In the genomic region with DNA sequence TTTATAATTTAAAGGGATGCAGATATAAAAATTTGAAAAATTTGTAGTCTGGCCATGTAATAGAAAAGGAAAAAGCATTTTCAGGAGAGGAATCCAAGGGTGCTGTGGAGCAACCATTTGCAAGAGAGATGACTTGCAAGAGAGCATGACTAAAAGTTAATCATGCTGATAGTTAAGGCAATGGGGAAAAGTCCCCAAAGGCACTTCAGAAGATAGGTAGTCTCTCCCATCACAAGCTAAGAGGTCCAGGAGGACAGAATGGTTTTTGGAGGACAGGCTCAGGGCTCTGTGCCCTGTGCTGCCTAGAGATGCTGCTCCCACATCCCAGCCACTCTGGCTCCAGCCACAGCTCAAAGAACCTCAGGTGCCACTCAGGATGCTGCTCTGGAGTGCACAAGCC, we compare ENCODE assay signal across 2 cellular contexts.
TF ChIP-seq lines count a peak whose summit lies in the region.

No MANE protein-coding gene starts in this region.

TF ChIP-seq in GM23338, 12 proteins besides CTCF, POLR2A, EP300 and RAD21 (continues in another document):
- no peak for TF ChIP-seq CREB1 (CRISPR knock-in tag; IDR thresholded peaks at IDR 0.05; ENCODE audit: low read depth)
- no peak for TF ChIP-seq POLR2AphosphoS5 (IDR thresholded peaks at IDR 0.05; ENCODE audit: low read depth)
- TF ChIP-seq STAT1 (IDR thresholded peaks at IDR 0.05; ENCODE audit: unreplicated experiment) = no peak
- TF ChIP-seq, protein P1, sequence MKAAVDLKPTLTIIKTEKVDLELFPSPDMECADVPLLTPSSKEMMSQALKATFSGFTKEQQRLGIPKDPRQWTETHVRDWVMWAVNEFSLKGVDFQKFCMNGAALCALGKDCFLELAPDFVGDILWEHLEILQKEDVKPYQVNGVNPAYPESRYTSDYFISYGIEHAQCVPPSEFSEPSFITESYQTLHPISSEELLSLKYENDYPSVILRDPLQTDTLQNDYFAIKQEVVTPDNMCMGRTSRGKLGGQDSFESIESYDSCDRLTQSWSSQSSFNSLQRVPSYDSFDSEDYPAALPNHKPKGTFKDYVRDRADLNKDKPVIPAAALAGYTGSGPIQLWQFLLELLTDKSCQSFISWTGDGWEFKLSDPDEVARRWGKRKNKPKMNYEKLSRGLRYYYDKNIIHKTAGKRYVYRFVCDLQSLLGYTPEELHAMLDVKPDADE (IDR thresholded peaks at IDR 0.05) = no peak
- TF ChIP-seq, protein P2, sequence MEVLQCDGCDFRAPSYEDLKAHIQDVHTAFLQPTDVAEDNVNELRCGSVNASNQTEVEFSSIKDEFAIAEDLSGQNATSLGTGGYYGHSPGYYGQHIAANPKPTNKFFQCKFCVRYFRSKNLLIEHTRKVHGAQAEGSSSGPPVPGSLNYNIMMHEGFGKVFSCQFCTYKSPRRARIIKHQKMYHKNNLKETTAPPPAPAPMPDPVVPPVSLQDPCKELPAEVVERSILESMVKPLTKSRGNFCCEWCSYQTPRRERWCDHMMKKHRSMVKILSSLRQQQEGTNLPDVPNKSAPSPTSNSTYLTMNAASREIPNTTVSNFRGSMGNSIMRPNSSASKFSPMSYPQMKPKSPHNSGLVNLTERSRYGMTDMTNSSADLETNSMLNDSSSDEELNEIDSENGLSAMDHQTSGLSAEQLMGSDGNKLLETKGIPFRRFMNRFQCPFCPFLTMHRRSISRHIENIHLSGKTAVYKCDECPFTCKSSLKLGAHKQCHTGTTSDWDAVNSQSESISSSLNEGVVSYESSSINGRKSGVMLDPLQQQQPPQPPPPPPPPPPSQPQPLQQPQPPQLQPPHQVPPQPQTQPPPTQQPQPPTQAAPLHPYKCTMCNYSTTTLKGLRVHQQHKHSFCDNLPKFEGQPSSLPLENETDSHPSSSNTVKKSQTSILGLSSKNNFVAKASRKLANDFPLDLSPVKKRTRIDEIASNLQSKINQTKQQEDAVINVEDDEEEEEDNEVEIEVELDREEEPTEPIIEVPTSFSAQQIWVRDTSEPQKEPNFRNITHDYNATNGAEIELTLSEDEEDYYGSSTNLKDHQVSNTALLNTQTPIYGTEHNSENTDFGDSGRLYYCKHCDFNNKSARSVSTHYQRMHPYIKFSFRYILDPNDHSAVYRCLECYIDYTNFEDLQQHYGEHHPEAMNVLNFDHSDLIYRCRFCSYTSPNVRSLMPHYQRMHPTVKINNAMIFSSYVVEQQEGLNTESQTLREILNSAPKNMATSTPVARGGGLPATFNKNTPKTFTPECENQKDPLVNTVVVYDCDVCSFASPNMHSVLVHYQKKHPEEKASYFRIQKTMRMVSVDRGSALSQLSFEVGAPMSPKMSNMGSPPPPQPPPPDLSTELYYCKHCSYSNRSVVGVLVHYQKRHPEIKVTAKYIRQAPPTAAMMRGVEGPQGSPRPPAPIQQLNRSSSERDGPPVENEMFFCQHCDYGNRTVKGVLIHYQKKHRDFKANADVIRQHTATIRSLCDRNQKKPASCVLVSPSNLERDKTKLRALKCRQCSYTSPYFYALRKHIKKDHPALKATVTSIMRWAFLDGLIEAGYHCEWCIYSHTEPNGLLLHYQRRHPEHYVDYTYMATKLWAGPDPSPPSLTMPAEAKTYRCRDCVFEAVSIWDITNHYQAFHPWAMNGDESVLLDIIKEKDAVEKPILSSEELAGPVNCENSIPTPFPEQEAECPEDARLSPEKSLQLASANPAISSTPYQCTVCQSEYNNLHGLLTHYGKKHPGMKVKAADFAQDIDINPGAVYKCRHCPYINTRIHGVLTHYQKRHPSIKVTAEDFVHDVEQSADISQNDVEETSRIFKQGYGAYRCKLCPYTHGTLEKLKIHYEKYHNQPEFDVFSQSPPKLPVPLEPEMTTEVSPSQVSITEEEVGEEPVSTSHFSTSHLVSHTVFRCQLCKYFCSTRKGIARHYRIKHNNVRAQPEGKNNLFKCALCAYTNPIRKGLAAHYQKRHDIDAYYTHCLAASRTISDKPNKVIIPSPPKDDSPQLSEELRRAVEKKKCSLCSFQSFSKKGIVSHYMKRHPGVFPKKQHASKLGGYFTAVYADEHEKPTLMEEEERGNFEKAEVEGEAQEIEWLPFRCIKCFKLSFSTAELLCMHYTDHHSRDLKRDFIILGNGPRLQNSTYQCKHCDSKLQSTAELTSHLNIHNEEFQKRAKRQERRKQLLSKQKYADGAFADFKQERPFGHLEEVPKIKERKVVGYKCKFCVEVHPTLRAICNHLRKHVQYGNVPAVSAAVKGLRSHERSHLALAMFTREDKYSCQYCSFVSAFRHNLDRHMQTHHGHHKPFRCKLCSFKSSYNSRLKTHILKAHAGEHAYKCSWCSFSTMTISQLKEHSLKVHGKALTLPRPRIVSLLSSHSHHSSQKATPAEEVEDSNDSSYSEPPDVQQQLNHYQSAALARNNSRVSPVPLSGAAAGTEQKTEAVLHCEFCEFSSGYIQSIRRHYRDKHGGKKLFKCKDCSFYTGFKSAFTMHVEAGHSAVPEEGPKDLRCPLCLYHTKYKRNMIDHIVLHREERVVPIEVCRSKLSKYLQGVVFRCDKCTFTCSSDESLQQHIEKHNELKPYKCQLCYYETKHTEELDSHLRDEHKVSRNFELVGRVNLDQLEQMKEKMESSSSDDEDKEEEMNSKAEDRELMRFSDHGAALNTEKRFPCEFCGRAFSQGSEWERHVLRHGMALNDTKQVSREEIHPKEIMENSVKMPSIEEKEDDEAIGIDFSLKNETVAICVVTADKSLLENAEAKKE (CRISPR knock-in tag; IDR thresholded peaks at IDR 0.05) = no peak
- TF ChIP-seq EZH2 (IDR thresholded peaks at IDR 0.05; ENCODE audit: low read depth, unreplicated experiment) = no peak
- TF ChIP-seq JUNB (IDR thresholded peaks at IDR 0.05; ENCODE audit: unreplicated experiment) = no peak
- TF ChIP-seq, protein P3, sequence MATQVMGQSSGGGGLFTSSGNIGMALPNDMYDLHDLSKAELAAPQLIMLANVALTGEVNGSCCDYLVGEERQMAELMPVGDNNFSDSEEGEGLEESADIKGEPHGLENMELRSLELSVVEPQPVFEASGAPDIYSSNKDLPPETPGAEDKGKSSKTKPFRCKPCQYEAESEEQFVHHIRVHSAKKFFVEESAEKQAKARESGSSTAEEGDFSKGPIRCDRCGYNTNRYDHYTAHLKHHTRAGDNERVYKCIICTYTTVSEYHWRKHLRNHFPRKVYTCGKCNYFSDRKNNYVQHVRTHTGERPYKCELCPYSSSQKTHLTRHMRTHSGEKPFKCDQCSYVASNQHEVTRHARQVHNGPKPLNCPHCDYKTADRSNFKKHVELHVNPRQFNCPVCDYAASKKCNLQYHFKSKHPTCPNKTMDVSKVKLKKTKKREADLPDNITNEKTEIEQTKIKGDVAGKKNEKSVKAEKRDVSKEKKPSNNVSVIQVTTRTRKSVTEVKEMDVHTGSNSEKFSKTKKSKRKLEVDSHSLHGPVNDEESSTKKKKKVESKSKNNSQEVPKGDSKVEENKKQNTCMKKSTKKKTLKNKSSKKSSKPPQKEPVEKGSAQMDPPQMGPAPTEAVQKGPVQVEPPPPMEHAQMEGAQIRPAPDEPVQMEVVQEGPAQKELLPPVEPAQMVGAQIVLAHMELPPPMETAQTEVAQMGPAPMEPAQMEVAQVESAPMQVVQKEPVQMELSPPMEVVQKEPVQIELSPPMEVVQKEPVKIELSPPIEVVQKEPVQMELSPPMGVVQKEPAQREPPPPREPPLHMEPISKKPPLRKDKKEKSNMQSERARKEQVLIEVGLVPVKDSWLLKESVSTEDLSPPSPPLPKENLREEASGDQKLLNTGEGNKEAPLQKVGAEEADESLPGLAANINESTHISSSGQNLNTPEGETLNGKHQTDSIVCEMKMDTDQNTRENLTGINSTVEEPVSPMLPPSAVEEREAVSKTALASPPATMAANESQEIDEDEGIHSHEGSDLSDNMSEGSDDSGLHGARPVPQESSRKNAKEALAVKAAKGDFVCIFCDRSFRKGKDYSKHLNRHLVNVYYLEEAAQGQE (IDR thresholded peaks at IDR 0.05; ENCODE audit: unreplicated experiment) = no peak
- no peak for TF ChIP-seq EZH2phosphoT487 (IDR thresholded peaks at IDR 0.05; ENCODE audit: unreplicated experiment)
- TF ChIP-seq ZNF331 (CRISPR knock-in tag; IDR thresholded peaks at IDR 0.05; ENCODE audit: low read depth) = no peak

TF ChIP-seq in K562, 482 proteins besides CTCF, POLR2A, EP300 and RAD21:
- TF ChIP-seq CBX3 (IDR thresholded peaks at IDR 0.05; ENCODE audit: borderline replicate concordance in 1 of 2, low read length in 2 of 2) (0 out of 3 replicates have a peak, but pooled peaks of 1 of the 2 experiments have one; percentile 18), IFI16 (CRISPR knock-in tag; IDR thresholded peaks at IDR 0.05) (no peak), ZFP36 (IDR thresholded peaks at IDR 0.05; ENCODE audit: low read depth, low read length, partially characterized antibody) (peak; percentile 85), FOSL1 (tag; conservative IDR thresholded peaks at IDR 0.05) (0 out of 2 replicates have a peak, but pooled peaks have one; percentile 22)
- TF ChIP-seq, protein P4, sequence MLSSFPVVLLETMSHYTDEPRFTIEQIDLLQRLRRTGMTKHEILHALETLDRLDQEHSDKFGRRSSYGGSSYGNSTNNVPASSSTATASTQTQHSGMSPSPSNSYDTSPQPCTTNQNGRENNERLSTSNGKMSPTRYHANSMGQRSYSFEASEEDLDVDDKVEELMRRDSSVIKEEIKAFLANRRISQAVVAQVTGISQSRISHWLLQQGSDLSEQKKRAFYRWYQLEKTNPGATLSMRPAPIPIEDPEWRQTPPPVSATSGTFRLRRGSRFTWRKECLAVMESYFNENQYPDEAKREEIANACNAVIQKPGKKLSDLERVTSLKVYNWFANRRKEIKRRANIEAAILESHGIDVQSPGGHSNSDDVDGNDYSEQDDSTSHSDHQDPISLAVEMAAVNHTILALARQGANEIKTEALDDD (IDR thresholded peaks at IDR 0.05) = peak; percentile 35; the same call in 1 of the 2 replicates
TF ChIP-seq in K562: peak in this region for 4.
